1 cellular context compared by ENCODE assay signal in the genomic region with DNA sequence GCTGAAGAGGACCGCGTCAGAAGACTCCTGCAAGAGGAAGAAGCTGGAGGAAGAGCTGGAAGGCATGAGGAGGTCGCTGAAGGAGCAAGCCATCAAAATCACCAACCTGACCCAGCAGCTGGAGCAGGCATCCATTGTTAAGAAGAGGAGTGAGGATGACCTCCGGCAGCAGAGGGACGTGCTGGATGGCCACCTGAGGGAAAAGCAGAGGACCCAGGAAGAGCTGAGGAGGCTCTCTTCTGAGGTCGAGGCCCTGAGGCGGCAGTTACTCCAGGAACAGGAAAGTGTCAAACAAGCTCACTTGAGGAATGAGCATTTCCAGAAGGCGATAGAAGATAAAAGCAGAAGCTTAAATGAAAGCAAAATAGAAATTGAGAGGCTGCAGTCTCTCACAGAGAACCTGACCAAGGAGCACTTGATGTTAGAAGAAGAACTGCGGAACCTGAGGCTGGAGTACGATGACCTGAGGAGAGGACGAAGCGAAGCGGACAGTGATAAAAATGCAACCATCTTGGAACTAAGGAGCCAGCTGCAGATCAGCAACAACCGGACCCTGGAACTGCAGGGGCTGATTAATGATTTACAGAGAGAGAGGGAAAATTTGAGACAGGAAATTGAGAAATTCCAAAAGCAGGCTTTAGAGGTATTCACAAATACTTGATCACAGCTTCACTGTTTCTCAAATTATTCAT.
A peak's percentile ranks its signal among the peaks of the same experiment; 100 is the strongest.
TF ChIP-seq lines count a peak whose summit lies in the region.

No MANE protein-coding gene starts in this region.

TF ChIP-seq in HepG2, 621 proteins besides CTCF, POLR2A, EP300 and RAD21 (continued from another document and continues in another):
- peak; percentile 75; the same call in 1 of the 2 replicates for TF ChIP-seq MEIS1 (CRISPR knock-in tag; IDR thresholded peaks at IDR 0.05; ENCODE audit: borderline replicate concordance)
- TF ChIP-seq, protein P1, sequence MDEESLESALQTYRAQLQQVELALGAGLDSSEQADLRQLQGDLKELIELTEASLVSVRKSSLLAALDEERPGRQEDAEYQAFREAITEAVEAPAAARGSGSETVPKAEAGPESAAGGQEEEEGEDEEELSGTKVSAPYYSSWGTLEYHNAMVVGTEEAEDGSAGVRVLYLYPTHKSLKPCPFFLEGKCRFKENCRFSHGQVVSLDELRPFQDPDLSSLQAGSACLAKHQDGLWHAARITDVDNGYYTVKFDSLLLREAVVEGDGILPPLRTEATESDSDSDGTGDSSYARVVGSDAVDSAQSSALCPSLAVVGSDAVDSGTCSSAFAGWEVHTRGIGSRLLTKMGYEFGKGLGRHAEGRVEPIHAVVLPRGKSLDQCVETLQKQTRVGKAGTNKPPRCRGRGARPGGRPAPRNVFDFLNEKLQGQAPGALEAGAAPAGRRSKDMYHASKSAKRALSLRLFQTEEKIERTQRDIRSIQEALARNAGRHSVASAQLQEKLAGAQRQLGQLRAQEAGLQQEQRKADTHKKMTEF (CRISPR knock-in tag; IDR thresholded peaks at IDR 0.05) = peak; percentile 64; the same call in 1 of the 2 replicates
- no peak for TF ChIP-seq ZNF891 (CRISPR knock-in tag; IDR thresholded peaks at IDR 0.05)
- TF ChIP-seq, protein P2, sequence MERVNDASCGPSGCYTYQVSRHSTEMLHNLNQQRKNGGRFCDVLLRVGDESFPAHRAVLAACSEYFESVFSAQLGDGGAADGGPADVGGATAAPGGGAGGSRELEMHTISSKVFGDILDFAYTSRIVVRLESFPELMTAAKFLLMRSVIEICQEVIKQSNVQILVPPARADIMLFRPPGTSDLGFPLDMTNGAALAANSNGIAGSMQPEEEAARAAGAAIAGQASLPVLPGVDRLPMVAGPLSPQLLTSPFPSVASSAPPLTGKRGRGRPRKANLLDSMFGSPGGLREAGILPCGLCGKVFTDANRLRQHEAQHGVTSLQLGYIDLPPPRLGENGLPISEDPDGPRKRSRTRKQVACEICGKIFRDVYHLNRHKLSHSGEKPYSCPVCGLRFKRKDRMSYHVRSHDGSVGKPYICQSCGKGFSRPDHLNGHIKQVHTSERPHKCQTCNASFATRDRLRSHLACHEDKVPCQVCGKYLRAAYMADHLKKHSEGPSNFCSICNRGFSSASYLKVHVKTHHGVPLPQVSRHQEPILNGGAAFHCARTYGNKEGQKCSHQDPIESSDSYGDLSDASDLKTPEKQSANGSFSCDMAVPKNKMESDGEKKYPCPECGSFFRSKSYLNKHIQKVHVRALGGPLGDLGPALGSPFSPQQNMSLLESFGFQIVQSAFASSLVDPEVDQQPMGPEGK (CRISPR knock-in tag; IDR thresholded peaks at IDR 0.05) = no peak
- TF ChIP-seq BRD4 (CRISPR knock-in tag; IDR thresholded peaks at IDR 0.05) = peak; percentile 61; the same call in 1 of the 2 replicates
- TF ChIP-seq, protein P3, sequence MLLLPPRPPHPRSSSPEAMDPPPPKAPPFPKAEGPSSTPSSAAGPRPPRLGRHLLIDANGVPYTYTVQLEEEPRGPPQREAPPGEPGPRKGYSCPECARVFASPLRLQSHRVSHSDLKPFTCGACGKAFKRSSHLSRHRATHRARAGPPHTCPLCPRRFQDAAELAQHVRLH (CRISPR knock-in tag; IDR thresholded peaks at IDR 0.05; ENCODE audit: borderline replicate concordance, low read depth) = no peak
- TF ChIP-seq ATRX (CRISPR knock-in tag; IDR thresholded peaks at IDR 0.05; ENCODE audit: borderline replicate concordance) = no peak
- TF ChIP-seq, protein P4, sequence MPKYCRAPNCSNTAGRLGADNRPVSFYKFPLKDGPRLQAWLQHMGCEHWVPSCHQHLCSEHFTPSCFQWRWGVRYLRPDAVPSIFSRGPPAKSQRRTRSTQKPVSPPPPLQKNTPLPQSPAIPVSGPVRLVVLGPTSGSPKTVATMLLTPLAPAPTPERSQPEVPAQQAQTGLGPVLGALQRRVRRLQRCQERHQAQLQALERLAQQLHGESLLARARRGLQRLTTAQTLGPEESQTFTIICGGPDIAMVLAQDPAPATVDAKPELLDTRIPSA (CRISPR knock-in tag; IDR thresholded peaks at IDR 0.05; ENCODE audit: borderline replicate concordance) = no peak
- TF ChIP-seq, protein P5, sequence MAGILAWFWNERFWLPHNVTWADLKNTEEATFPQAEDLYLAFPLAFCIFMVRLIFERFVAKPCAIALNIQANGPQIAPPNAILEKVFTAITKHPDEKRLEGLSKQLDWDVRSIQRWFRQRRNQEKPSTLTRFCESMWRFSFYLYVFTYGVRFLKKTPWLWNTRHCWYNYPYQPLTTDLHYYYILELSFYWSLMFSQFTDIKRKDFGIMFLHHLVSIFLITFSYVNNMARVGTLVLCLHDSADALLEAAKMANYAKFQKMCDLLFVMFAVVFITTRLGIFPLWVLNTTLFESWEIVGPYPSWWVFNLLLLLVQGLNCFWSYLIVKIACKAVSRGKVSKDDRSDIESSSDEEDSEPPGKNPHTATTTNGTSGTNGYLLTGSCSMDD (CRISPR knock-in tag; IDR thresholded peaks at IDR 0.05) = no peak
- TF ChIP-seq NFATC3 (CRISPR knock-in tag; IDR thresholded peaks at IDR 0.05) = no peak
- TF ChIP-seq, protein P6, sequence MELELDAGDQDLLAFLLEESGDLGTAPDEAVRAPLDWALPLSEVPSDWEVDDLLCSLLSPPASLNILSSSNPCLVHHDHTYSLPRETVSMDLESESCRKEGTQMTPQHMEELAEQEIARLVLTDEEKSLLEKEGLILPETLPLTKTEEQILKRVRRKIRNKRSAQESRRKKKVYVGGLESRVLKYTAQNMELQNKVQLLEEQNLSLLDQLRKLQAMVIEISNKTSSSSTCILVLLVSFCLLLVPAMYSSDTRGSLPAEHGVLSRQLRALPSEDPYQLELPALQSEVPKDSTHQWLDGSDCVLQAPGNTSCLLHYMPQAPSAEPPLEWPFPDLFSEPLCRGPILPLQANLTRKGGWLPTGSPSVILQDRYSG (CRISPR knock-in tag; IDR thresholded peaks at IDR 0.05) = no peak
- no peak for TF ChIP-seq TCF7 (IDR thresholded peaks at IDR 0.05; ENCODE audit: low read depth)
- TF ChIP-seq ATM (IDR thresholded peaks at IDR 0.05; ENCODE audit: borderline replicate concordance) = no peak
- no peak for TF ChIP-seq ZFP36 (IDR thresholded peaks at IDR 0.05; ENCODE audit: borderline replicate concordance, low read depth, low read length, partially characterized antibody)
- TF ChIP-seq ZNF614 (CRISPR knock-in tag; IDR thresholded peaks at IDR 0.05; ENCODE audit: borderline replicate concordance) = peak; percentile 36; the same call in 1 of the 2 replicates
- no peak for TF ChIP-seq BHLHE40 (IDR thresholded peaks at IDR 0.05; ENCODE audit: low read length)
- TF ChIP-seq KDM2A (CRISPR knock-in tag; IDR thresholded peaks at IDR 0.05; ENCODE audit: borderline replicate concordance, low read depth) = no peak
- 0 out of 2 replicates have a peak, but pooled peaks have one; percentile 27 for TF ChIP-seq GATAD2A (CRISPR knock-in tag; IDR thresholded peaks at IDR 0.05)
- no peak for TF ChIP-seq ZNF670 (CRISPR knock-in tag; IDR thresholded peaks at IDR 0.05; ENCODE audit: borderline replicate concordance)
- TF ChIP-seq ZNF468 (CRISPR knock-in tag; IDR thresholded peaks at IDR 0.05) = no peak
- TF ChIP-seq NKX3-1 (CRISPR knock-in tag; IDR thresholded peaks at IDR 0.05) = peak; percentile 65; the same call in 1 of the 2 replicates
- TF ChIP-seq ZNF34 (CRISPR knock-in tag; IDR thresholded peaks at IDR 0.05; ENCODE audit: borderline replicate concordance) = no peak
- no peak for TF ChIP-seq IRF2 (CRISPR knock-in tag; IDR thresholded peaks at IDR 0.05)
- TF ChIP-seq GATAD1 (CRISPR knock-in tag; IDR thresholded peaks at IDR 0.05) = no peak
- no peak for TF ChIP-seq HNRNPK (IDR thresholded peaks at IDR 0.05; ENCODE audit: low read depth, low read length, poor library complexity, severe bottlenecking)
- TF ChIP-seq IKZF4 (CRISPR knock-in tag; IDR thresholded peaks at IDR 0.05; ENCODE audit: borderline replicate concordance, low read depth, not compliant biosample characterization) = no peak
- TF ChIP-seq, protein P7, sequence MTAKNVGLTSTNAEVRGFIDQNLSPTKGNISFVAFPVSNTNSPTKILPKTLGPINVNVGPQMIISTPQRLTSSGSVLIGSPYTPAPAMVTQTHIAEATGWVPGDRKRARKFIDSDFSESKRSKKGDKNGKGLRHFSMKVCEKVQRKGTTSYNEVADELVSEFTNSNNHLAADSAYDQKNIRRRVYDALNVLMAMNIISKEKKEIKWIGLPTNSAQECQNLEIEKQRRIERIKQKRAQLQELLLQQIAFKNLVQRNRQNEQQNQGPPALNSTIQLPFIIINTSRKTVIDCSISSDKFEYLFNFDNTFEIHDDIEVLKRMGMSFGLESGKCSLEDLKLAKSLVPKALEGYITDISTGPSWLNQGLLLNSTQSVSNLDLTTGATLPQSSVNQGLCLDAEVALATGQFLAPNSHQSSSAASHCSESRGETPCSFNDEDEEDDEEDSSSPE (CRISPR knock-in tag; IDR thresholded peaks at IDR 0.05) = peak; percentile 85
- no peak for TF ChIP-seq ZNF577 (CRISPR knock-in tag; IDR thresholded peaks at IDR 0.05; ENCODE audit: borderline replicate concordance, low read depth)
- TF ChIP-seq ZNF780A (CRISPR knock-in tag; IDR thresholded peaks at IDR 0.05) = no peak
- TF ChIP-seq SOX5 (CRISPR knock-in tag; IDR thresholded peaks at IDR 0.05; ENCODE audit: borderline replicate concordance) = peak; percentile 44; the same call in 1 of the 2 replicates
- TF ChIP-seq ZNF768 (CRISPR knock-in tag; IDR thresholded peaks at IDR 0.05) = no peak
- TF ChIP-seq, protein P8, sequence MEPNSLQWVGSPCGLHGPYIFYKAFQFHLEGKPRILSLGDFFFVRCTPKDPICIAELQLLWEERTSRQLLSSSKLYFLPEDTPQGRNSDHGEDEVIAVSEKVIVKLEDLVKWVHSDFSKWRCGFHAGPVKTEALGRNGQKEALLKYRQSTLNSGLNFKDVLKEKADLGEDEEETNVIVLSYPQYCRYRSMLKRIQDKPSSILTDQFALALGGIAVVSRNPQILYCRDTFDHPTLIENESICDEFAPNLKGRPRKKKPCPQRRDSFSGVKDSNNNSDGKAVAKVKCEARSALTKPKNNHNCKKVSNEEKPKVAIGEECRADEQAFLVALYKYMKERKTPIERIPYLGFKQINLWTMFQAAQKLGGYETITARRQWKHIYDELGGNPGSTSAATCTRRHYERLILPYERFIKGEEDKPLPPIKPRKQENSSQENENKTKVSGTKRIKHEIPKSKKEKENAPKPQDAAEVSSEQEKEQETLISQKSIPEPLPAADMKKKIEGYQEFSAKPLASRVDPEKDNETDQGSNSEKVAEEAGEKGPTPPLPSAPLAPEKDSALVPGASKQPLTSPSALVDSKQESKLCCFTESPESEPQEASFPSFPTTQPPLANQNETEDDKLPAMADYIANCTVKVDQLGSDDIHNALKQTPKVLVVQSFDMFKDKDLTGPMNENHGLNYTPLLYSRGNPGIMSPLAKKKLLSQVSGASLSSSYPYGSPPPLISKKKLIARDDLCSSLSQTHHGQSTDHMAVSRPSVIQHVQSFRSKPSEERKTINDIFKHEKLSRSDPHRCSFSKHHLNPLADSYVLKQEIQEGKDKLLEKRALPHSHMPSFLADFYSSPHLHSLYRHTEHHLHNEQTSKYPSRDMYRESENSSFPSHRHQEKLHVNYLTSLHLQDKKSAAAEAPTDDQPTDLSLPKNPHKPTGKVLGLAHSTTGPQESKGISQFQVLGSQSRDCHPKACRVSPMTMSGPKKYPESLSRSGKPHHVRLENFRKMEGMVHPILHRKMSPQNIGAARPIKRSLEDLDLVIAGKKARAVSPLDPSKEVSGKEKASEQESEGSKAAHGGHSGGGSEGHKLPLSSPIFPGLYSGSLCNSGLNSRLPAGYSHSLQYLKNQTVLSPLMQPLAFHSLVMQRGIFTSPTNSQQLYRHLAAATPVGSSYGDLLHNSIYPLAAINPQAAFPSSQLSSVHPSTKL (CRISPR knock-in tag; IDR thresholded peaks at IDR 0.05) = peak; percentile 33
- no peak; the same call in 1 of the 2 replicates for TF ChIP-seq ZNF331 (CRISPR knock-in tag; IDR thresholded peaks at IDR 0.05)
- TF ChIP-seq, protein P9, sequence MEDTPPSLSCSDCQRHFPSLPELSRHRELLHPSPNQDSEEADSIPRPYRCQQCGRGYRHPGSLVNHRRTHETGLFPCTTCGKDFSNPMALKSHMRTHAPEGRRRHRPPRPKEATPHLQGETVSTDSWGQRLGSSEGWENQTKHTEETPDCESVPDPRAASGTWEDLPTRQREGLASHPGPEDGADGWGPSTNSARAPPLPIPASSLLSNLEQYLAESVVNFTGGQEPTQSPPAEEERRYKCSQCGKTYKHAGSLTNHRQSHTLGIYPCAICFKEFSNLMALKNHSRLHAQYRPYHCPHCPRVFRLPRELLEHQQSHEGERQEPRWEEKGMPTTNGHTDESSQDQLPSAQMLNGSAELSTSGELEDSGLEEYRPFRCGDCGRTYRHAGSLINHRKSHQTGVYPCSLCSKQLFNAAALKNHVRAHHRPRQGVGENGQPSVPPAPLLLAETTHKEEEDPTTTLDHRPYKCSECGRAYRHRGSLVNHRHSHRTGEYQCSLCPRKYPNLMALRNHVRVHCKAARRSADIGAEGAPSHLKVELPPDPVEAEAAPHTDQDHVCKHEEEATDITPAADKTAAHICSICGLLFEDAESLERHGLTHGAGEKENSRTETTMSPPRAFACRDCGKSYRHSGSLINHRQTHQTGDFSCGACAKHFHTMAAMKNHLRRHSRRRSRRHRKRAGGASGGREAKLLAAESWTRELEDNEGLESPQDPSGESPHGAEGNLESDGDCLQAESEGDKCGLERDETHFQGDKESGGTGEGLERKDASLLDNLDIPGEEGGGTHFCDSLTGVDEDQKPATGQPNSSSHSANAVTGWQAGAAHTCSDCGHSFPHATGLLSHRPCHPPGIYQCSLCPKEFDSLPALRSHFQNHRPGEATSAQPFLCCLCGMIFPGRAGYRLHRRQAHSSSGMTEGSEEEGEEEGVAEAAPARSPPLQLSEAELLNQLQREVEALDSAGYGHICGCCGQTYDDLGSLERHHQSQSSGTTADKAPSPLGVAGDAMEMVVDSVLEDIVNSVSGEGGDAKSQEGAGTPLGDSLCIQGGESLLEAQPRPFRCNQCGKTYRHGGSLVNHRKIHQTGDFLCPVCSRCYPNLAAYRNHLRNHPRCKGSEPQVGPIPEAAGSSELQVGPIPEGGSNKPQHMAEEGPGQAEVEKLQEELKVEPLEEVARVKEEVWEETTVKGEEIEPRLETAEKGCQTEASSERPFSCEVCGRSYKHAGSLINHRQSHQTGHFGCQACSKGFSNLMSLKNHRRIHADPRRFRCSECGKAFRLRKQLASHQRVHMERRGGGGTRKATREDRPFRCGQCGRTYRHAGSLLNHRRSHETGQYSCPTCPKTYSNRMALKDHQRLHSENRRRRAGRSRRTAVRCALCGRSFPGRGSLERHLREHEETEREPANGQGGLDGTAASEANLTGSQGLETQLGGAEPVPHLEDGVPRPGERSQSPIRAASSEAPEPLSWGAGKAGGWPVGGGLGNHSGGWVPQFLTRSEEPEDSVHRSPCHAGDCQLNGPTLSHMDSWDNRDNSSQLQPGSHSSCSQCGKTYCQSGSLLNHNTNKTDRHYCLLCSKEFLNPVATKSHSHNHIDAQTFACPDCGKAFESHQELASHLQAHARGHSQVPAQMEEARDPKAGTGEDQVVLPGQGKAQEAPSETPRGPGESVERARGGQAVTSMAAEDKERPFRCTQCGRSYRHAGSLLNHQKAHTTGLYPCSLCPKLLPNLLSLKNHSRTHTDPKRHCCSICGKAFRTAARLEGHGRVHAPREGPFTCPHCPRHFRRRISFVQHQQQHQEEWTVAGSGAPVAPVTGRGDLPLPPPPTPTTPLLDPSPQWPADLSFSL (CRISPR knock-in tag; IDR thresholded peaks at IDR 0.05) = no peak
- no peak for TF ChIP-seq PHF21A (CRISPR knock-in tag; IDR thresholded peaks at IDR 0.05)
- TF ChIP-seq, protein P10, sequence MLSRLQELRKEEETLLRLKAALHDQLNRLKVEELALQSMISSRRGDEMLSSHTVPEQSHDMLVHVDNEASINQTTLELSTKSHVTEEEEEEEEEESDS (CRISPR knock-in tag; IDR thresholded peaks at IDR 0.05; ENCODE audit: borderline replicate concordance) = 0 out of 2 replicates have a peak, but pooled peaks have one; percentile 44
- TF ChIP-seq, protein P11, sequence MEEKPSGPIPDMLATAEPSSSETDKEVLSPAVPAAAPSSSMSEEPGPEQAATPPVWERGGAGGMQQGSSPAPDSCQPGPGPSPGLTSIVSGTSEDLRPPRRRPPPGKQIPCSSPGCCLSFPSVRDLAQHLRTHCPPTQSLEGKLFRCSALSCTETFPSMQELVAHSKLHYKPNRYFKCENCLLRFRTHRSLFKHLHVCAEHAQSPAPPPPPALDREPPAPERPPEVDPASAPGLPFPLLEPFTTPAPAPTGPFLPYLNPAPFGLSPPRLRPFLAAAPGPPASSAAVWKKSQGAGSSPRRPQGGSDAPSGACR (CRISPR knock-in tag; IDR thresholded peaks at IDR 0.05) = no peak
